ENCODE assay signal across 2 cellular contexts in the genomic region with DNA sequence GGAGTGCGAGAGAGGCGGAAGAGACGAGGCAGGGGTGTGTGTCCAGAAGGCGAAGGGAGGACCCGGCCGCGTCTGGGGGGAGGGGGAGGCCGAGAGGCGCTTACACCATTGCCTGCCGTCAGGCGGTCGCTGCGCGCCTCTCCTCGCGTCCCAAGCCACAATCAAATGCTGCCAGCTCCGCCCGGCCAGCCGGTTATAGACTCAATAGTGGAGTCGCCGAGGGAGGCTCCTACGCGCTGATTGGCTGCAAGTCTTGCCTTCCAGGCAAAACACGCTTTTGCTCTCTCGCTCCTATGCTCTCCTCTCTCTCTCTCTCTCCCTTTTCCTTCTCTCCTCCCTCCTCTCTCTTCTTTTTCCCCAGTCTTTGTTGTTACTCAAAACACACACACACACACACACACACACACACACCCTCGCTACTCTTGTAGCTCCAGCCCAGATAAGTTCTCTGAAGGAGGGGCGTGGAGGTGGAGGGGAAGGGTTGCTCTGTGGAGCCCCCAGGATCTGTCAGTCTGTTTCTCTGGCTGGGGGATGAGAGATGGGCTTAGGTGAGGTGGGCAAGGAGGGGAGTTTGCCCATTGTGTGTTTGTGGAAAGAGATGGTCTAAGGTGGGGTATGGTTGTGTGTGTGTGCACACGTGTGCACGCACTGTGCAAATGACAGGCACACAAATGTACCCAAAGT.
TF ChIP-seq lines count a peak whose summit lies in the region.

A gene (minus strand): TSS at position 170 of the 684 bp plus-strand sequence. CDS start 226 bp downstream, outside the sequence.

TF ChIP-seq in Ishikawa, 13 proteins besides CTCF, POLR2A, EP300 and RAD21:
- 0 out of 2 replicates have a peak, but pooled peaks have one; percentile 44 for TF ChIP-seq TCF12 (IDR thresholded peaks at IDR 0.05; ENCODE audit: low read depth)
- TF ChIP-seq, protein P1, sequence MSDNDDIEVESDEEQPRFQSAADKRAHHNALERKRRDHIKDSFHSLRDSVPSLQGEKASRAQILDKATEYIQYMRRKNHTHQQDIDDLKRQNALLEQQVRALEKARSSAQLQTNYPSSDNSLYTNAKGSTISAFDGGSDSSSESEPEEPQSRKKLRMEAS (IDR thresholded peaks at IDR 0.05) = 0 out of 2 replicates have a peak, but pooled peaks have one; percentile 55
- no peak for TF ChIP-seq EGR1 (IDR thresholded peaks at IDR 0.05)
- TF ChIP-seq, protein P2, sequence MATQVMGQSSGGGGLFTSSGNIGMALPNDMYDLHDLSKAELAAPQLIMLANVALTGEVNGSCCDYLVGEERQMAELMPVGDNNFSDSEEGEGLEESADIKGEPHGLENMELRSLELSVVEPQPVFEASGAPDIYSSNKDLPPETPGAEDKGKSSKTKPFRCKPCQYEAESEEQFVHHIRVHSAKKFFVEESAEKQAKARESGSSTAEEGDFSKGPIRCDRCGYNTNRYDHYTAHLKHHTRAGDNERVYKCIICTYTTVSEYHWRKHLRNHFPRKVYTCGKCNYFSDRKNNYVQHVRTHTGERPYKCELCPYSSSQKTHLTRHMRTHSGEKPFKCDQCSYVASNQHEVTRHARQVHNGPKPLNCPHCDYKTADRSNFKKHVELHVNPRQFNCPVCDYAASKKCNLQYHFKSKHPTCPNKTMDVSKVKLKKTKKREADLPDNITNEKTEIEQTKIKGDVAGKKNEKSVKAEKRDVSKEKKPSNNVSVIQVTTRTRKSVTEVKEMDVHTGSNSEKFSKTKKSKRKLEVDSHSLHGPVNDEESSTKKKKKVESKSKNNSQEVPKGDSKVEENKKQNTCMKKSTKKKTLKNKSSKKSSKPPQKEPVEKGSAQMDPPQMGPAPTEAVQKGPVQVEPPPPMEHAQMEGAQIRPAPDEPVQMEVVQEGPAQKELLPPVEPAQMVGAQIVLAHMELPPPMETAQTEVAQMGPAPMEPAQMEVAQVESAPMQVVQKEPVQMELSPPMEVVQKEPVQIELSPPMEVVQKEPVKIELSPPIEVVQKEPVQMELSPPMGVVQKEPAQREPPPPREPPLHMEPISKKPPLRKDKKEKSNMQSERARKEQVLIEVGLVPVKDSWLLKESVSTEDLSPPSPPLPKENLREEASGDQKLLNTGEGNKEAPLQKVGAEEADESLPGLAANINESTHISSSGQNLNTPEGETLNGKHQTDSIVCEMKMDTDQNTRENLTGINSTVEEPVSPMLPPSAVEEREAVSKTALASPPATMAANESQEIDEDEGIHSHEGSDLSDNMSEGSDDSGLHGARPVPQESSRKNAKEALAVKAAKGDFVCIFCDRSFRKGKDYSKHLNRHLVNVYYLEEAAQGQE (IDR thresholded peaks at IDR 0.05; ENCODE audit: low read depth) = no peak

TF ChIP-seq in SK-N-SH, 30 proteins besides CTCF, POLR2A, EP300 and RAD21:
- TF ChIP-seq JUND (IDR thresholded peaks at IDR 0.05) (no peak), CHD2 (IDR thresholded peaks at IDR 0.05; ENCODE audit: low read length, partially characterized antibody) (no peak), SMC3 (IDR thresholded peaks at IDR 0.05; ENCODE audit: low read depth, low read length) (no peak), MEF2A (IDR thresholded peaks at IDR 0.05; ENCODE audit: borderline replicate concordance, low read depth) (no peak), SIN3A (IDR thresholded peaks at IDR 0.05; ENCODE audit: borderline replicate concordance, low read depth, low read length) (no peak), RFX5 (IDR thresholded peaks at IDR 0.05; ENCODE audit: low read length) (no peak), NFIC (IDR thresholded peaks at IDR 0.05; ENCODE audit: borderline replicate concordance) (no peak), FOXJ3 (CRISPR knock-in tag; IDR thresholded peaks at IDR 0.05) (no peak)
